ENCODE assay signal across 1 cellular context in genomic region chr3:32326791-32327190, GRCh38.
TF ChIP-seq lines count a peak whose summit lies in the region.

No MANE protein-coding gene starts in this region.

TF ChIP-seq in GM23338, 12 proteins besides CTCF, POLR2A, EP300 and RAD21 (continued from another document):
- TF ChIP-seq JUNB (IDR thresholded peaks at IDR 0.05; ENCODE audit: unreplicated experiment), result no peak
- TF ChIP-seq CREB1 (CRISPR knock-in tag; IDR thresholded peaks at IDR 0.05; ENCODE audit: low read depth), result no peak
- TF ChIP-seq NANOG (IDR thresholded peaks at IDR 0.05; ENCODE audit: borderline replicate concordance), result no peak
- TF ChIP-seq ETS1 (IDR thresholded peaks at IDR 0.05), result no peak
TF ChIP-seq in GM23338: peak in this region for 0.
